1 cellular context compared by ENCODE assay signal in the genomic region with DNA sequence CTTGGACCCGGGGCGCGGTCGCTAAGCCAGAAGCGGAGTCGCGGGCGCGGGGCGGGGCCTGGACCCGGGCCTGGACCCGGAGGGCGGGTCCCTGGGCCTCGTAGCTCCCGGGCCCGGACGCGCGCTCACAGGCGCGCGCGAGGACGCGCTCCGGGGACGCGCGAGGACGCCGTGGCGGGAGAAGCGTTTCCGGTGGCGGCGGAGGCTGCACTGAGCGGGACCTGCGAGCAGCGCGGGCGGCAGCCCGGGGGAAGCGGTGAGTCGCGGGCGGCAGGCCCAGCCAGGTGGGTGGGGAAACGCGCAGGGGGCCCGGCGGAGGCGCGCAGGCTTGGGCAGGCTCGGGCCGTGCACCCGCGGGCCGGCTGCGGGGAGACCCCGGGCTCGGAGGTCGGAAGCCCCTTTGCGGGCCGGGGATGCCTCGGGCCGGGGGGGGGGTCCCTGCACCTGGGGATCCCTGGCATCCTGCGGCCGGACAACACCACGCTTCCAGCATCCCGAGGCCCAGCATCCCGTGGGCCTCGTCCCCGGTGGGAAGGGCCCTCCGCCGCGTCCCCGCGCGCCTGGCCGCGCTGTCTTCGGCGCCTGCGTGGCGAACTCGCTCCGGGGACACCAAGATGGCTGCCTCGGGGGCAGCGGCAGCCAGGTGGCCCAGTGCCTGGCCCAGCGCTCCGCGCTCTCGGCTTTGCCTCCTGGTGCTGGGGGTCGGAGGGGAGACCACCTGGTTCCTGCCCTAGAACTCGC.
TF ChIP-seq lines count a peak whose summit lies in the region.

A gene with protein sequence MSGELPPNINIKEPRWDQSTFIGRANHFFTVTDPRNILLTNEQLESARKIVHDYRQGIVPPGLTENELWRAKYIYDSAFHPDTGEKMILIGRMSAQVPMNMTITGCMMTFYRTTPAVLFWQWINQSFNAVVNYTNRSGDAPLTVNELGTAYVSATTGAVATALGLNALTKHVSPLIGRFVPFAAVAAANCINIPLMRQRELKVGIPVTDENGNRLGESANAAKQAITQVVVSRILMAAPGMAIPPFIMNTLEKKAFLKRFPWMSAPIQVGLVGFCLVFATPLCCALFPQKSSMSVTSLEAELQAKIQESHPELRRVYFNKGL (plus strand): TSS at position 177 of the 741 bp plus-strand sequence. CDS start 13,544 bp downstream, outside the sequence.

TF ChIP-seq in H1, 55 proteins besides CTCF, POLR2A, EP300 and RAD21:
- TF ChIP-seq BCL11A (IDR thresholded peaks at IDR 0.05; ENCODE audit: low read depth in 2 of 2, low read length in 2 of 2) (no peak), CHD2 (IDR thresholded peaks at IDR 0.05; ENCODE audit: low read length) (no peak), KDM4A (IDR thresholded peaks at IDR 0.05; ENCODE audit: low read depth, low read length, severe bottlenecking) (peak; percentile 89), NANOG (IDR thresholded peaks at IDR 0.05; ENCODE audit: insufficient read depth, low read depth, low read length, poor library complexity, severe bottlenecking) (no peak), TAF7 (optimal IDR thresholded peaks at IDR 0.05; ENCODE audit: borderline replicate concordance, low read depth, low read length) (peak; percentile 43), TAF1 (IDR thresholded peaks at IDR 0.05; ENCODE audit: low read depth, low read length) (peak; percentile 76), RXRA (IDR thresholded peaks at IDR 0.05; ENCODE audit: insufficient read depth, low read depth, low read length) (no peak), PHF8 (conservative IDR thresholded peaks at IDR 0.05; ENCODE audit: low read depth, low read length) (peak; percentile 87), BACH1 (IDR thresholded peaks at IDR 0.05; ENCODE audit: low read length) (peak; percentile 40; the same call in 1 of the 2 replicates), TBP (IDR thresholded peaks at IDR 0.05; ENCODE audit: low read depth, low read length) (0 out of 2 replicates have a peak, but pooled peaks have one; percentile 2), CHD1 (IDR thresholded peaks at IDR 0.05; ENCODE audit: low read depth, low read length) (no peak), HDAC2 (IDR thresholded peaks at IDR 0.05; ENCODE audit: borderline replicate concordance in 1 of 2, low read depth in 2 of 2, low read length in 2 of 2) (peak in 1 of 2 experiments; percentile 73; a peak in 1 of 4 replicates), ASH2L (IDR thresholded peaks at IDR 0.05; ENCODE audit: low read length) (peak; percentile 88), EZH2 (IDR thresholded peaks at IDR 0.05; ENCODE audit: low read depth, low read length, severe bottlenecking) (no peak), YY1 (IDR thresholded peaks at IDR 0.05; ENCODE audit: low read depth, low read length) (peak; percentile 94), TCF12 (IDR thresholded peaks at IDR 0.05; ENCODE audit: low read depth, low read length) (no peak)
- TF ChIP-seq, protein P1, sequence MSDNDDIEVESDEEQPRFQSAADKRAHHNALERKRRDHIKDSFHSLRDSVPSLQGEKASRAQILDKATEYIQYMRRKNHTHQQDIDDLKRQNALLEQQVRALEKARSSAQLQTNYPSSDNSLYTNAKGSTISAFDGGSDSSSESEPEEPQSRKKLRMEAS (IDR thresholded peaks at IDR 0.05), result peak; percentile 39; the same call in 1 of the 2 replicates
- TF ChIP-seq, protein P2, sequence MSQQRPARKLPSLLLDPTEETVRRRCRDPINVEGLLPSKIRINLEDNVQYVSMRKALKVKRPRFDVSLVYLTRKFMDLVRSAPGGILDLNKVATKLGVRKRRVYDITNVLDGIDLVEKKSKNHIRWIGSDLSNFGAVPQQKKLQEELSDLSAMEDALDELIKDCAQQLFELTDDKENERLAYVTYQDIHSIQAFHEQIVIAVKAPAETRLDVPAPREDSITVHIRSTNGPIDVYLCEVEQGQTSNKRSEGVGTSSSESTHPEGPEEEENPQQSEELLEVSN (IDR thresholded peaks at IDR 0.05), result peak; percentile 55; the same call in 1 of the 2 replicates
